In the genomic region with DNA sequence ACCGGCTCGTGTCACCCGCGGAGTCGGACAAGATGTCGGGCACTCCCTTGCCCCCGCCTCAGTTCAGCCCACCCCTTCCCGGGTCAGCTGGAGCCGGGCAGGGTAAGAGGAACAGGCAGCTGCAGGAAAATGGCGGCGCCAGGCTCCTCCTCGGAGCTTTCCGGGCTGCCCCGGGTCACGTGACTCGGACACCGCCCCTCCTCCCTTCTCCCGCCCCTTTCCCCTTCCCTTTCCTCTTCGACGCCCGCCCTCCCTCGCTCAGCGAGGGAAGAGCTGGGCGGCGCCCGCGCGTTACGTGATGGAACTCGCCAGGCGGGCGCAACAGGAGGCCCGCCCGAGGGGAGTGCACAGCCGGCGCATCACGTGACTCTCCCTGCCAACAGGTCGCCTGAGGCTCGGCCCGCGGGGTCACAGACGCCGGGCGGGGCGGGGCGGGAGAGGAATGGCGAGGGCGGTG, we compare ENCODE assay signal across 8 cellular contexts. TPM values are rescaled to one million over a fixed set of nuclear protein-coding genes. Genes with fewer than 3 reads are reported as not detected.
A peak's percentile ranks its signal among the peaks of the same experiment; 100 is the strongest.
DNase-seq lines count a peak whose midpoint lies in the region; ATAC-seq, FAIRE-seq and TF ChIP-seq lines count a peak whose summit lies in the region.

TSS of gene PICALM (minus strand) at position 134 of the 457 bp plus-strand sequence. CDS start 304 bp downstream, outside the sequence.

- H3K36me3 ChIP-seq in body of pancreas (replicated peaks in 1 of 2; ENCODE audit: insufficient read depth in 1 of 2, low read depth in 2 of 2) (no peaks in the 10 kb centered on the region), sigmoid colon (no peaks in the 10 kb centered on the region)

- peak; percentile 52 for FAIRE-seq in TTC549 (lab: Jason Lieb, UNC)

- H3K4me3 ChIP-seq in body of pancreas (peak within 1 kb of the TSS; percentile 81 to 93), sigmoid colon (peak within 1 kb of the TSS; percentile 88 to 98 (median 94))

- H3K27me3 ChIP-seq in body of pancreas (no peaks in the 10 kb centered on the region), sigmoid colon (no peaks in the 10 kb centered on the region)

- ATAC-seq in GM18520 (IDR thresholded peaks at IDR 0.05; ENCODE audit: unreplicated experiment) (peak; percentile 84), HG03064 (IDR thresholded peaks at IDR 0.05; ENCODE audit: low read depth, unreplicated experiment) (peak; percentile 84), body of pancreas (peak; percentile 97)

- TF ChIP-seq CTCF in 22Rv1 (IDR thresholded peaks at IDR 0.05) (no peak), body of pancreas (IDR thresholded peaks at IDR 0.05) (peak in 2 of 7 experiments; percentile 14 to 39), sigmoid colon (IDR thresholded peaks at IDR 0.05) (no peak)

- H3K9me3 ChIP-seq in body of pancreas = no peaks in the 10 kb centered on the region
- H3K9me3 ChIP-seq in sigmoid colon = no peaks in the 10 kb centered on the region

- TF ChIP-seq POLR2A in body of pancreas (IDR thresholded peaks at IDR 0.05) (peak; percentile 65 to 81 (median 71)), sigmoid colon (IDR thresholded peaks at IDR 0.05) (peak; percentile 74 to 75)

- DNase-seq in NCI-H2107 treated with DMSO at 0.1 percent for 48 hours (lab: John Stamatoyannopoulos, UW; ENCODE audit: unreplicated experiment) (peak; percentile 90), body of pancreas (peak; percentile 98 to 99 (median 98)), iPS DF 19.7 (ENCODE audit: low read depth, low spot score) (peak; percentile 68), sigmoid colon (peak; percentile 99)

- peaks cover 30% of the 10 kb centered on the region for H3K4me1 ChIP-seq in body of pancreas
- H3K4me1 ChIP-seq in sigmoid colon = peaks cover 0 to 37% (median 31%) of the 10 kb centered on the region in 4 donors

- intact Hi-C loops in body of pancreas (cut with DNase I) = no loop called here
- intact Hi-C loops in sigmoid colon (cut with DNase I) = loop anchor here (2.0 to 10.0 kb wide), 6 partner anchors 50 to 384 kb away; partner anchors contain the start of genes CCDC83, CCDC89, EED and HIKESHI

- peak within 1 kb of the TSS; percentile 72 for H3K27ac ChIP-seq in 22Rv1
- peak within 1 kb of the TSS; percentile 87 to 97 (median 94) for H3K27ac ChIP-seq in body of pancreas
- peak within 1 kb of the TSS; percentile 95 to 99 (median 97) for H3K27ac ChIP-seq in sigmoid colon

- peak in 2 of 4 donors; percentile 54 to 93 for TF ChIP-seq EP300 in sigmoid colon (IDR thresholded peaks at IDR 0.05)

- WGBS in body of pancreas, 2 donors = 0% methylated on average over 29 to 42 of the region's 48 CpGs
- 0% methylated on average over 48 of the region's 48 CpGs for WGBS in sigmoid colon, 2 donors

RNA-seq across cellular contexts. Expression of gene PICALM, which starts in this region (rescaled TPM):
- total RNA-seq in body of pancreas = 100 to 1,000 TPM in 1 of 2 donors, 10 to 100 TPM in 1; 97.8 to 132 TPM
- 100 to 1,000 TPM; 213 to 250 (median 230) TPM for total RNA-seq in sigmoid colon
- 100 to 1,000 TPM in 1 of 3 donors, 10 to 100 TPM in 2; 55.3 to 100 (median 81.1) TPM for polyA plus RNA-seq in sigmoid colon

Comparison
In these comparisons a context has a peak if more than half of its experiments do, and no peak if none do; other contexts are left out.
1. Peak in every context shown above with its lines: DNase-seq, ATAC-seq, H3K4me3 ChIP-seq and H3K27ac ChIP-seq.